In genomic region chr16:83715217-83715920, GRCh38 we compare ENCODE assay signal across 1 cellular context.
TF ChIP-seq lines count a peak whose summit lies in the region.

No MANE protein-coding gene starts in this region.

TF ChIP-seq in HepG2, 621 proteins besides CTCF, POLR2A, EP300 and RAD21 (continued from another document):
- TF ChIP-seq ZNF556 (CRISPR knock-in tag; IDR thresholded peaks at IDR 0.05; ENCODE audit: borderline replicate concordance) (no peak), PRDM15 (CRISPR knock-in tag; IDR thresholded peaks at IDR 0.05) (no peak), ZFP41 (CRISPR knock-in tag; IDR thresholded peaks at IDR 0.05; ENCODE audit: borderline replicate concordance) (no peak), HMG20A (CRISPR knock-in tag; IDR thresholded peaks at IDR 0.05; ENCODE audit: borderline replicate concordance) (no peak), ZFP36 (IDR thresholded peaks at IDR 0.05; ENCODE audit: borderline replicate concordance, low read depth, low read length, partially characterized antibody) (no peak), ZNF333 (CRISPR knock-in tag; IDR thresholded peaks at IDR 0.05; ENCODE audit: borderline replicate concordance) (no peak), FOXK2 (IDR thresholded peaks at IDR 0.05) (no peak), ZNF468 (CRISPR knock-in tag; IDR thresholded peaks at IDR 0.05) (no peak), ETV5 (CRISPR knock-in tag; IDR thresholded peaks at IDR 0.05; ENCODE audit: borderline replicate concordance) (no peak), ZNF367 (CRISPR knock-in tag; IDR thresholded peaks at IDR 0.05; ENCODE audit: borderline replicate concordance) (no peak), SYNCRIP (IDR thresholded peaks at IDR 0.05; ENCODE audit: insufficient read depth, low read depth, low read length) (no peak), RFX3 (CRISPR knock-in tag; IDR thresholded peaks at IDR 0.05) (no peak)
